ENCODE assay signal across 1 cellular context in the genomic region with DNA sequence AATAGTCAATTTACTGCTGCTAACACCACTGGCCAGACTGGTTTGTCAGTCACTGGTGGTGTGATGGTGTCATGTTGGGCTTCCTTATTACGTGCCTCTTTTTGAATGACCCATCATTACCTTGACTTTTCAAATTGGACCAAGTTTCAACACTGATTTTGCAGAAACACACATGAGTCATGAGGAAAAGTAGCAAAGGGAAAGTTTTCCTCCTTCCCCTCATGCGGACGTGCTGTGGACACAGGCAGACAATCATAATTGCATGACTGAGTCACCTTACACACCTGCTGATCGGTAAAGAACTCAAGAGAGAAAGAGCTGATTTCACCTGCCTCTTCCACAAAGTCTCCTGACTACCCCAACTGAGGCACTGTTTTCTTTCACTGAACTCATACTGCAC.
TF ChIP-seq lines count a peak whose summit lies in the region.

No MANE protein-coding gene starts in this region.

TF ChIP-seq in SK-N-SH treated with all-trans-retinoic acid at 6 μM for 48 hours, 23 proteins besides CTCF, POLR2A, EP300 and RAD21 (continued from another document):
- TF ChIP-seq, protein P1, sequence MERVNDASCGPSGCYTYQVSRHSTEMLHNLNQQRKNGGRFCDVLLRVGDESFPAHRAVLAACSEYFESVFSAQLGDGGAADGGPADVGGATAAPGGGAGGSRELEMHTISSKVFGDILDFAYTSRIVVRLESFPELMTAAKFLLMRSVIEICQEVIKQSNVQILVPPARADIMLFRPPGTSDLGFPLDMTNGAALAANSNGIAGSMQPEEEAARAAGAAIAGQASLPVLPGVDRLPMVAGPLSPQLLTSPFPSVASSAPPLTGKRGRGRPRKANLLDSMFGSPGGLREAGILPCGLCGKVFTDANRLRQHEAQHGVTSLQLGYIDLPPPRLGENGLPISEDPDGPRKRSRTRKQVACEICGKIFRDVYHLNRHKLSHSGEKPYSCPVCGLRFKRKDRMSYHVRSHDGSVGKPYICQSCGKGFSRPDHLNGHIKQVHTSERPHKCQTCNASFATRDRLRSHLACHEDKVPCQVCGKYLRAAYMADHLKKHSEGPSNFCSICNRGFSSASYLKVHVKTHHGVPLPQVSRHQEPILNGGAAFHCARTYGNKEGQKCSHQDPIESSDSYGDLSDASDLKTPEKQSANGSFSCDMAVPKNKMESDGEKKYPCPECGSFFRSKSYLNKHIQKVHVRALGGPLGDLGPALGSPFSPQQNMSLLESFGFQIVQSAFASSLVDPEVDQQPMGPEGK (CRISPR knock-in tag; IDR thresholded peaks at IDR 0.05; ENCODE audit: borderline replicate concordance): no peak
- TF ChIP-seq ESRRG (CRISPR knock-in tag; IDR thresholded peaks at IDR 0.05) (no peak), ISL1 (CRISPR knock-in tag; IDR thresholded peaks at IDR 0.05) (no peak), GLIS3 (CRISPR knock-in tag; IDR thresholded peaks at IDR 0.05) (no peak), TCF4 (CRISPR knock-in tag; IDR thresholded peaks at IDR 0.05; ENCODE audit: borderline replicate concordance) (no peak), RARB (CRISPR knock-in tag; IDR thresholded peaks at IDR 0.05) (no peak), ZC3H10 (CRISPR knock-in tag; IDR thresholded peaks at IDR 0.05) (no peak), TOX (CRISPR knock-in tag; IDR thresholded peaks at IDR 0.05; ENCODE audit: borderline replicate concordance) (no peak)
- TF ChIP-seq, protein P2, sequence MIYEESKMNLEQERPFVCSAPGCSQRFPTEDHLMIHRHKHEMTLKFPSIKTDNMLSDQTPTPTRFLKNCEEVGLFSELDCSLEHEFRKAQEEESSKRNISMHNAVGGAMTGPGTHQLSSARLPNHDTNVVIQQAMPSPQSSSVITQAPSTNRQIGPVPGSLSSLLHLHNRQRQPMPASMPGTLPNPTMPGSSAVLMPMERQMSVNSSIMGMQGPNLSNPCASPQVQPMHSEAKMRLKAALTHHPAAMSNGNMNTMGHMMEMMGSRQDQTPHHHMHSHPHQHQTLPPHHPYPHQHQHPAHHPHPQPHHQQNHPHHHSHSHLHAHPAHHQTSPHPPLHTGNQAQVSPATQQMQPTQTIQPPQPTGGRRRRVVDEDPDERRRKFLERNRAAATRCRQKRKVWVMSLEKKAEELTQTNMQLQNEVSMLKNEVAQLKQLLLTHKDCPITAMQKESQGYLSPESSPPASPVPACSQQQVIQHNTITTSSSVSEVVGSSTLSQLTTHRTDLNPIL (CRISPR knock-in tag; IDR thresholded peaks at IDR 0.05; ENCODE audit: low read depth): no peak
- TF ChIP-seq, protein P3, sequence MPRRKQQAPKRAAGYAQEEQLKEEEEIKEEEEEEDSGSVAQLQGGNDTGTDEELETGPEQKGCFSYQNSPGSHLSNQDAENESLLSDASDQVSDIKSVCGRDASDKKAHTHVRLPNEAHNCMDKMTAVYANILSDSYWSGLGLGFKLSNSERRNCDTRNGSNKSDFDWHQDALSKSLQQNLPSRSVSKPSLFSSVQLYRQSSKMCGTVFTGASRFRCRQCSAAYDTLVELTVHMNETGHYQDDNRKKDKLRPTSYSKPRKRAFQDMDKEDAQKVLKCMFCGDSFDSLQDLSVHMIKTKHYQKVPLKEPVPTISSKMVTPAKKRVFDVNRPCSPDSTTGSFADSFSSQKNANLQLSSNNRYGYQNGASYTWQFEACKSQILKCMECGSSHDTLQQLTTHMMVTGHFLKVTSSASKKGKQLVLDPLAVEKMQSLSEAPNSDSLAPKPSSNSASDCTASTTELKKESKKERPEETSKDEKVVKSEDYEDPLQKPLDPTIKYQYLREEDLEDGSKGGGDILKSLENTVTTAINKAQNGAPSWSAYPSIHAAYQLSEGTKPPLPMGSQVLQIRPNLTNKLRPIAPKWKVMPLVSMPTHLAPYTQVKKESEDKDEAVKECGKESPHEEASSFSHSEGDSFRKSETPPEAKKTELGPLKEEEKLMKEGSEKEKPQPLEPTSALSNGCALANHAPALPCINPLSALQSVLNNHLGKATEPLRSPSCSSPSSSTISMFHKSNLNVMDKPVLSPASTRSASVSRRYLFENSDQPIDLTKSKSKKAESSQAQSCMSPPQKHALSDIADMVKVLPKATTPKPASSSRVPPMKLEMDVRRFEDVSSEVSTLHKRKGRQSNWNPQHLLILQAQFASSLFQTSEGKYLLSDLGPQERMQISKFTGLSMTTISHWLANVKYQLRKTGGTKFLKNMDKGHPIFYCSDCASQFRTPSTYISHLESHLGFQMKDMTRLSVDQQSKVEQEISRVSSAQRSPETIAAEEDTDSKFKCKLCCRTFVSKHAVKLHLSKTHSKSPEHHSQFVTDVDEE (CRISPR knock-in tag; IDR thresholded peaks at IDR 0.05): no peak
